Comparison of ENCODE assay signal across 8 cellular contexts in the genomic region with DNA sequence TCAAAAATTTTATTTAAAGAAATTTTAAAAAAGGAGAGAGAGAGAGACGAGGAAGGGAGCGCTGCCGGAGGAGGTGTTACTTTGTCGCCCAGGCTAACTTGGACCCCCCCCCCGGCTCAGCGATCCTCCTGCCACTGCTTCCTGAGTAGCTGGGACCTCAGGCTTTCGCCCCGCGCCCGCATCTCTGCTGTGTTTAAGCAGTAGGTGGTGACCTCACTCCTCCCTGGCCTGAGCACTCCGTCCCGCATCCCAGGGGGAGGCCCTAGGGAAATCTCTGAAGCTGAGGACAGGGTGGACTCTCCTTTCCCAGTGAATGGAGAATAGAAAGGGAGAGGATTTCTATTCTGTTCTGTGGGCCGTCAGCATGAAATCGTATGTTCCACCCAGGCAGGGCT. TPM values are rescaled to one million over a fixed set of nuclear protein-coding genes. Genes with fewer than 3 reads are reported as not detected.
A peak's percentile ranks its signal among the peaks of the same experiment; 100 is the strongest.
DNase-seq lines count a peak whose midpoint lies in the region; ATAC-seq and TF ChIP-seq lines count a peak whose summit lies in the region.

No MANE protein-coding gene starts in this region.

- no peak for TF ChIP-seq RAD21 in liver (IDR thresholded peaks at IDR 0.05)

- POLR2A ChIA-PET in HEK293 (lab: Yijun Ruan, JAX), result interaction anchor here (0.5 to 1.0 kb wide), 6 partner anchors 9 to 599 kb away, joined by 3 to 6 read pairs (median 4); a partner anchor contains a TSS

- no peaks in the 10 kb centered on the region; the same call in 1 of the 2 replicates for H3K9me3 ChIP-seq in HEK293 (ENCODE audit: control insufficient read depth, insufficient read depth, low read depth, low read length)
- H3K9me3 ChIP-seq in T-helper 17 cell (ENCODE audit: control insufficient read depth, low read length, poor library complexity, severe bottlenecking), result peaks cover 7% of the 10 kb centered on the region
- peaks cover 3 to 16% (median 11%) of the 10 kb centered on the region in 4 donors for H3K9me3 ChIP-seq in liver (ENCODE audit: control insufficient read depth in 4 of 4, low read length in 3 of 4)

- ATAC-seq in T-helper 17 cell (peak; percentile 29), GM21526 (IDR thresholded peaks at IDR 0.05; ENCODE audit: low FRiP score, unreplicated experiment) (no peak)
- ATAC-seq in stimulated activated memory B cell treated with anti-CD40 and anti-IgM and Interleukin-4, amounts not matched to agents 10 μg/mL and 1 μg/mL and 100 μg/mL, for 72 hours, result peak; percentile 52

- DNase-seq in T-helper 17 cell, result no peak
- no peak for DNase-seq in chondrocyte (ENCODE audit: low spot score)
- DNase-seq in ACHN, result no peak

- no peak overlapping the region for H3K9ac ChIP-seq in liver (ENCODE audit: low read depth in 1 of 2, low read length in 2 of 2)

- H3K27me3 Mint-ChIP-seq in T-helper 17 cell (no peaks in the 10 kb centered on the region), chondrocyte (ENCODE audit: low read depth) (no peaks in the 10 kb centered on the region)
- H3K27me3 Mint-ChIP-seq in stimulated activated memory B cell treated with anti-CD40 and anti-IgM and Interleukin-4, amounts not matched to agents 10 μg/mL and 1 μg/mL and 100 μg/mL, for 72 hours, result peaks cover 9% of the 10 kb centered on the region

- in situ Hi-C loops in ACHN (cut with HindIII; ENCODE audit: low pct_ligation_motif_present, low pct_unique_long_range_greater_than_20kb, low sequenced_read_pairs), result no loop called here

- H3K27ac ChIP-seq in C4-2B, result peak overlapping the region; percentile 73; the same call in 1 of the 2 replicates
- H3K27ac ChIP-seq in HEK293 (ENCODE audit: extremely low read depth, low read depth, low read length), result no peak overlapping the region
- peak overlapping the region in 1 of 2 donors; percentile 12 for H3K27ac ChIP-seq in liver (ENCODE audit: low read depth in 1 of 2, low read length in 2 of 2)

- H3K4me1 Mint-ChIP-seq in T-helper 17 cell (peaks cover 7% of the 10 kb centered on the region), chondrocyte (ENCODE audit: low read depth) (peaks cover 8% of the 10 kb centered on the region)
- H3K4me1 Mint-ChIP-seq in stimulated activated memory B cell treated with anti-CD40 and anti-IgM and Interleukin-4, amounts not matched to agents 10 μg/mL and 1 μg/mL and 100 μg/mL, for 72 hours, result peaks cover 26% of the 10 kb centered on the region

- peaks cover 3% of the 10 kb centered on the region for H3K36me3 Mint-ChIP-seq in T-helper 17 cell (ENCODE audit: low read depth)
- no peaks in the 10 kb centered on the region for H3K36me3 Mint-ChIP-seq in chondrocyte (ENCODE audit: low read depth)
- peaks cover 31% of the 10 kb centered on the region for H3K36me3 Mint-ChIP-seq in stimulated activated memory B cell treated with anti-CD40 and anti-IgM and Interleukin-4, amounts not matched to agents 10 μg/mL and 1 μg/mL and 100 μg/mL, for 72 hours

- H3K36me3 ChIP-seq in HEK293 (ENCODE audit: control insufficient read depth in 2 of 2, insufficient read depth in 1 of 2, low read length in 2 of 2) (peaks cover 4 to 5% of the 10 kb centered on the region in 2 experiments; a peak in 2 of 3 replicates), liver (ENCODE audit: control insufficient read depth in 4 of 4, insufficient read depth in 3 of 4, low read depth in 1 of 4, low read length in 3 of 4) (peaks cover 0 to 2% (median 0%) of the 10 kb centered on the region in 4 donors)

- 6% methylated on average over 14 of the region's 14 CpGs for WGBS in liver

- no peak for TF ChIP-seq CTCF in C4-2B (conservative IDR thresholded peaks at IDR 0.05)
- TF ChIP-seq CTCF in HEK293 (tag by site-specific recombination; IDR thresholded peaks at IDR 0.05), result no peak
- TF ChIP-seq CTCF in chondrocyte (IDR thresholded peaks at IDR 0.05), result no peak
- TF ChIP-seq CTCF in liver (IDR thresholded peaks at IDR 0.05; ENCODE audit: low read depth, low read length, missing input control), result no peak

- H3K4me3 ChIP-seq in HEK293 (ENCODE audit: low read depth, low read length), result peak overlapping the region; percentile 42
- H3K4me3 ChIP-seq in liver (ENCODE audit: low read depth in 1 of 3, low read length in 3 of 3), result peak overlapping the region; percentile 67 to 97 (median 94)

- CTCF ChIA-PET in HEK293 (lab: Yijun Ruan, JAX), result no interaction called here

- H3K27ac Mint-ChIP-seq in T-helper 17 cell (peak overlapping the region; percentile 90), chondrocyte (ENCODE audit: unreplicated experiment) (peak overlapping the region; percentile 91)
- peak overlapping the region; percentile 89 for H3K27ac Mint-ChIP-seq in stimulated activated memory B cell treated with anti-CD40 and anti-IgM and Interleukin-4, amounts not matched to agents 10 μg/mL and 1 μg/mL and 100 μg/mL, for 72 hours

- H3K9me3 Mint-ChIP-seq in chondrocyte (ENCODE audit: low read depth), result peaks cover 18% of the 10 kb centered on the region
- peaks cover 15% of the 10 kb centered on the region for H3K9me3 Mint-ChIP-seq in stimulated activated memory B cell treated with anti-CD40 and anti-IgM and Interleukin-4, amounts not matched to agents 10 μg/mL and 1 μg/mL and 100 μg/mL, for 72 hours

- H3K4me1 ChIP-seq in HEK293 (ENCODE audit: control insufficient read depth, insufficient read depth, low read length) (no peaks in the 10 kb centered on the region), liver (ENCODE audit: control insufficient read depth in 4 of 4, insufficient read depth in 4 of 4, low read length in 3 of 4) (peaks cover 0 to 9% (median 3%) of the 10 kb centered on the region in 4 donors)

- H3K27me3 ChIP-seq in liver (ENCODE audit: control insufficient read depth in 4 of 4, insufficient read depth in 4 of 4, low read length in 3 of 4), result no peaks in the 10 kb centered on the region

- H3K4me3 Mint-ChIP-seq in T-helper 17 cell (peak overlapping the region; percentile 84), chondrocyte (ENCODE audit: unreplicated experiment) (peak overlapping the region; percentile 97)
- H3K4me3 Mint-ChIP-seq in stimulated activated memory B cell treated with anti-CD40 and anti-IgM and Interleukin-4, amounts not matched to agents 10 μg/mL and 1 μg/mL and 100 μg/mL, for 72 hours, result peak overlapping the region; percentile 91

TF ChIP-seq in HEK293, 187 proteins besides CTCF, POLR2A, EP300 and RAD21:
- no peak for TF ChIP-seq ZNF423 (tag by site-specific recombination; IDR thresholded peaks at IDR 0.05)
- TF ChIP-seq OSR2 (tag by site-specific recombination; IDR thresholded peaks at IDR 0.05), result peak; percentile 25; the same call in 1 of the 2 replicates

TF ChIP-seq in liver, 16 proteins besides CTCF, POLR2A, EP300 and RAD21:
- TF ChIP-seq, protein P1, sequence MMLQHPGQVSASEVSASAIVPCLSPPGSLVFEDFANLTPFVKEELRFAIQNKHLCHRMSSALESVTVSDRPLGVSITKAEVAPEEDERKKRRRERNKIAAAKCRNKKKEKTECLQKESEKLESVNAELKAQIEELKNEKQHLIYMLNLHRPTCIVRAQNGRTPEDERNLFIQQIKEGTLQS (IDR thresholded peaks at IDR 0.05), result no peak
- TF ChIP-seq GABPA (IDR thresholded peaks at IDR 0.05 in 1 of 2, conservative IDR thresholded peaks at IDR 0.05 in 1 of 2) (no peak), YY1 (IDR thresholded peaks at IDR 0.05) (no peak)
- TF ChIP-seq, protein P2, sequence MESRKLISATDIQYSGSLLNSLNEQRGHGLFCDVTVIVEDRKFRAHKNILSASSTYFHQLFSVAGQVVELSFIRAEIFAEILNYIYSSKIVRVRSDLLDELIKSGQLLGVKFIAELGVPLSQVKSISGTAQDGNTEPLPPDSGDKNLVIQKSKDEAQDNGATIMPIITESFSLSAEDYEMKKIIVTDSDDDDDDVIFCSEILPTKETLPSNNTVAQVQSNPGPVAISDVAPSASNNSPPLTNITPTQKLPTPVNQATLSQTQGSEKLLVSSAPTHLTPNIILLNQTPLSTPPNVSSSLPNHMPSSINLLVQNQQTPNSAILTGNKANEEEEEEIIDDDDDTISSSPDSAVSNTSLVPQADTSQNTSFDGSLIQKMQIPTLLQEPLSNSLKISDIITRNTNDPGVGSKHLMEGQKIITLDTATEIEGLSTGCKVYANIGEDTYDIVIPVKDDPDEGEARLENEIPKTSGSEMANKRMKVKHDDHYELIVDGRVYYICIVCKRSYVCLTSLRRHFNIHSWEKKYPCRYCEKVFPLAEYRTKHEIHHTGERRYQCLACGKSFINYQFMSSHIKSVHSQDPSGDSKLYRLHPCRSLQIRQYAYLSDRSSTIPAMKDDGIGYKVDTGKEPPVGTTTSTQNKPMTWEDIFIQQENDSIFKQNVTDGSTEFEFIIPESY (IDR thresholded peaks at IDR 0.05), result no peak
- TF ChIP-seq, protein P3, sequence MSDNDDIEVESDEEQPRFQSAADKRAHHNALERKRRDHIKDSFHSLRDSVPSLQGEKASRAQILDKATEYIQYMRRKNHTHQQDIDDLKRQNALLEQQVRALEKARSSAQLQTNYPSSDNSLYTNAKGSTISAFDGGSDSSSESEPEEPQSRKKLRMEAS (IDR thresholded peaks at IDR 0.05), result no peak

RNA-seq across cellular contexts. Expression of a gene that starts 0.5 kb away (rescaled TPM):
- total RNA-seq in T-helper 17 cell (1 to 10 TPM; 6.5 to 6.9 TPM), chondrocyte (3.6 to 6.6 TPM (median 4.8 TPM) in 3 replicates), liver (1 to 10 TPM; 2.3 to 5.8 TPM)
- polyA plus RNA-seq in liver, result under 1 TPM; 0.68 to 0.74 TPM

RNA-seq across cellular contexts. Expression of a gene that starts 32.4 kb away (rescaled TPM):
- total RNA-seq in T-helper 17 cell (10 to 100 TPM; 11.1 to 14.3 TPM), chondrocyte (5.9 to 6.9 TPM (median 6.4 TPM) in 3 replicates), liver (1 to 10 TPM; 1.7 to 5.2 TPM)
- 1 to 10 TPM; 1.1 to 1.2 TPM for polyA plus RNA-seq in liver
